1 cellular context compared by ENCODE assay signal in genomic region chr6:1722801-1723200, GRCh38.
TF ChIP-seq lines count a peak whose summit lies in the region.

No MANE protein-coding gene starts in this region.

TF ChIP-seq in GM23338, 12 proteins besides CTCF, POLR2A, EP300 and RAD21 (continued from another document):
- no peak for TF ChIP-seq ZNF462 (CRISPR knock-in tag; IDR thresholded peaks at IDR 0.05)
- no peak for TF ChIP-seq EZH2phosphoT487 (IDR thresholded peaks at IDR 0.05; ENCODE audit: unreplicated experiment)
